ENCODE assay signal across 8 cellular contexts in the genomic region with DNA sequence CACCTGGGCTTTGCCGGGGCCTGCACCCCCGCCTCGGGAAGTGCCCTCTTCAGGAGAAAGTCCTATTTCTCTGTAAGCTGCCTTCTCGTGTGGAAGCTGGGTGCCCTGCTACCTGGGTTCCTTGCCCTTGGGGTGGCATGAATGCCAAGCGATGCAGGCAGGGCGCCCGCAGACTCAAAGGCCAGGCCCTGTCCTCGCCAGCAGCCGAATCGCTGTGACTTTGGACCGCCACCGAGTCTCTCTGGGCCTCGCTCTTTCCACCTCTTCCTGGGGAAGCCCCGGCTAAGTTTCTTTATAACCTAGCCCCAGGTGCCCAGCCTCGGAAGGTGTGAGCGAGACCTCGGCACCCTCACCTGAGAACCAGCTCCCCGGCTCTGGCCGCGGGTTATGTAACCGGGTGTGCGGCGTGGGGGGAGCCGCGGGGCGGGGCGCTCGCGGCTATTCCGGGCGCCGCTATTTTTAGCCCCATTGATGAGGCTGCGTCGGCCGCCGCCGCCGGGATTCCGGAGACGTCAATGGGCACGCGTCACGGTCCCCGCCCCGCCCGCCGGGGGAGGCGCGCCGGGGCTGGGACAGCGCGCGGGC. TPM values are rescaled to one million over a fixed set of nuclear protein-coding genes. Genes with fewer than 3 reads are reported as not detected.
DNase-seq lines count a peak whose midpoint lies in the region; ATAC-seq and TF ChIP-seq lines count a peak whose summit lies in the region.

No MANE protein-coding gene starts in this region.

- DNase-seq in DMS 273 (lab: John Stamatoyannopoulos, UW; ENCODE audit: unreplicated experiment): peak; percentile 81
- no peak for DNase-seq in DMS 273 treated with DMSO at 0.1 percent for 48 hours (lab: John Stamatoyannopoulos, UW)
- no peak for DNase-seq in NT2/D1 (ENCODE audit: low read depth, low spot score)
- DNase-seq in activated T-helper 1 cell treated with Interleukin-2 at 50 U/mL for 16 hours (ENCODE audit: low read depth): peak; percentile 78
- no peak for DNase-seq in esophagus squamous epithelium (lab: John Stamatoyannopoulos, UW)
- DNase-seq in myocyte (ENCODE audit: low read depth): peak; percentile 85

- ATAC-seq in HG03159 (IDR thresholded peaks at IDR 0.05; ENCODE audit: unreplicated experiment): peak; percentile 43
- peak; percentile 66 for ATAC-seq in stimulated activated memory B cell treated with anti-CD40 and anti-IgM and Interleukin-4, amounts not matched to agents 10 μg/mL and 1 μg/mL and 100 μg/mL, for 72 hours

- intact Hi-C loops in esophagus squamous epithelium (cut with DNase I): no loop called here

- H3K4me3 Mint-ChIP-seq in stimulated activated memory B cell treated with anti-CD40 and anti-IgM and Interleukin-4, amounts not matched to agents 10 μg/mL and 1 μg/mL and 100 μg/mL, for 72 hours: peak overlapping the region; percentile 60

- peaks cover 73% of the 10 kb centered on the region for H3K4me1 Mint-ChIP-seq in stimulated activated memory B cell treated with anti-CD40 and anti-IgM and Interleukin-4, amounts not matched to agents 10 μg/mL and 1 μg/mL and 100 μg/mL, for 72 hours

- H3K4me1 ChIP-seq in NT2/D1 (ENCODE audit: insufficient read depth, insufficient read length) (peaks cover 23% of the 10 kb centered on the region), esophagus squamous epithelium (peaks cover 12 to 58% (median 28%) of the 10 kb centered on the region in 3 donors)

- peak overlapping the region; percentile 56 to 95 (median 89) for H3K27ac ChIP-seq in esophagus squamous epithelium

- no peak overlapping the region for H3K27ac Mint-ChIP-seq in stimulated activated memory B cell treated with anti-CD40 and anti-IgM and Interleukin-4, amounts not matched to agents 10 μg/mL and 1 μg/mL and 100 μg/mL, for 72 hours

- 10 to 12% methylated on average over 4 to 17 of the region's 53 CpGs for WGBS in esophagus squamous epithelium, 2 donors

- TF ChIP-seq POLR2A in esophagus squamous epithelium (IDR thresholded peaks at IDR 0.05): peak in 2 of 4 donors; percentile 37 to 80

- TF ChIP-seq CTCF in esophagus squamous epithelium (IDR thresholded peaks at IDR 0.05): no peak

- H3K36me3 ChIP-seq in NT2/D1 (ENCODE audit: insufficient read depth, insufficient read length, low read length) (no peaks in the 10 kb centered on the region), esophagus squamous epithelium (no peaks in the 10 kb centered on the region)

- H3K27me3 ChIP-seq in NT2/D1 (ENCODE audit: insufficient read depth, insufficient read length) (peaks cover 42% of the 10 kb centered on the region), esophagus squamous epithelium (peaks cover 0 to 32% (median 0%) of the 10 kb centered on the region in 4 donors)

- H3K4me3 ChIP-seq in NT2/D1 (ENCODE audit: insufficient read length, low read depth) (peak overlapping the region; percentile 33), esophagus squamous epithelium (peak overlapping the region; percentile 20 to 82 (median 58))

- no peaks in the 10 kb centered on the region for H3K27me3 Mint-ChIP-seq in stimulated activated memory B cell treated with anti-CD40 and anti-IgM and Interleukin-4, amounts not matched to agents 10 μg/mL and 1 μg/mL and 100 μg/mL, for 72 hours

- H3K9ac ChIP-seq in NT2/D1 (ENCODE audit: insufficient read length, low read depth): peak overlapping the region; percentile 65

- no peaks in the 10 kb centered on the region for H3K36me3 Mint-ChIP-seq in stimulated activated memory B cell treated with anti-CD40 and anti-IgM and Interleukin-4, amounts not matched to agents 10 μg/mL and 1 μg/mL and 100 μg/mL, for 72 hours

- H3K9me3 ChIP-seq in NT2/D1 (ENCODE audit: insufficient read depth, low read length) (no peaks in the 10 kb centered on the region), esophagus squamous epithelium (no peaks in the 10 kb centered on the region)

- no peaks in the 10 kb centered on the region for H3K9me3 Mint-ChIP-seq in stimulated activated memory B cell treated with anti-CD40 and anti-IgM and Interleukin-4, amounts not matched to agents 10 μg/mL and 1 μg/mL and 100 μg/mL, for 72 hours

RNA-seq across cellular contexts. Expression of gene NR4A1, which starts 14.6 kb away (rescaled TPM):
- total RNA-seq in esophagus squamous epithelium (10 to 100 TPM in 1 of 4 donors, 1 to 10 TPM in 3; 3.4 to 12.6 (median 5.6) TPM), myocyte (3.4 and 5.5 TPM in 2 replicates)
- 2.7 TPM for polyA plus RNA-seq in myocyte (2012)

RNA-seq across cellular contexts. Expression of gene TAMALIN, which starts 29.9 kb away (rescaled TPM):
- 10 to 100 TPM in 1 of 4 donors, 1 to 10 TPM in 3; 1.7 to 10.7 (median 3.6) TPM for total RNA-seq in esophagus squamous epithelium
- 64.9 and 96.8 TPM in 2 replicates for total RNA-seq in myocyte
- polyA plus RNA-seq in myocyte (2012): 247 TPM

RNA-seq across cellular contexts. Expression of gene ATG101, which starts 33.1 kb away (rescaled TPM):
- 10 to 100 TPM; 36.7 to 54.7 (median 40.4) TPM for total RNA-seq in esophagus squamous epithelium
- total RNA-seq in myocyte: 93.8 and 105 TPM in 2 replicates
- polyA plus RNA-seq in myocyte (2012): 152 TPM

RNA-seq across cellular contexts. Expression of gene SMIM41, which starts 42.8 kb away (rescaled TPM):
- total RNA-seq in esophagus squamous epithelium: 1 to 10 TPM in 2 of 4 donors, under 1 TPM in 1, not detected in 1; 0.50 to 5.7 (median 1.8) TPM
- not detected in 2 replicates for total RNA-seq in myocyte
- polyA plus RNA-seq in myocyte (2012): 0.11 TPM

Comparison
In these comparisons a context has a peak if more than half of its experiments do, and no peak if none do; other contexts are left out.
1. DNase-seq: peak in DMS 273 (single experiment), activated T-helper 1 cell treated with Interleukin-2 at 50 U/mL for 16 hours (single experiment) and myocyte (single experiment); none in DMS 273 treated with DMSO at 0.1 percent for 48 hours (single experiment), NT2/D1 (single experiment) and esophagus squamous epithelium (single experiment).